ENCODE assay signal across 9 cellular contexts in genomic region chr14:89091781-89092180, GRCh38.
"Had no signal": no experiment of that assay in that cellular context is flagged by ENCODE, and none has a peak within 500 bp of the region (broad histone marks: within the 10 kb centered on the region; RNA-seq: fewer than 3 reads in every experiment).

No MANE protein-coding gene starts in this region.

- DNase-seq: GM23248, GOT3, H7, H9, HCEC 1CT, HFFc6 had no signal

- H3K9me3 ChIP-seq: HAP-1 had no signal

- H3K27ac ChIP-seq: GM23248 had no signal

- ATAC-seq: GM23338, HCT116 had no signal

- H3K4me3 ChIP-seq: GM23248, GM23338, HAP-1 had no signal

- H3K36me3 ChIP-seq: HAP-1 had no signal

- H3K4me1 ChIP-seq: HAP-1 had no signal
